ENCODE assay signal across 32 cellular contexts in genomic region chr10:49160110-49160509, GRCh38. TPM values are rescaled to one million over a fixed set of nuclear protein-coding genes. Genes with fewer than 3 reads are reported as not detected.
"Had no signal": no experiment of that assay in that cellular context is flagged by ENCODE, and none has a peak within 500 bp of the region (broad histone marks: within the 10 kb centered on the region; RNA-seq: fewer than 3 reads in every experiment).

No MANE protein-coding gene starts in this region.

- H3K4me3 ChIP-seq: stomach, suprapubic skin, testis, thoracic aorta, thyroid gland, tibial artery, tibial nerve, transverse colon, upper lobe of left lung, upper lobe of right lung, uterus, vagina had no signal

- H3K36me3 Mint-ChIP-seq: type B pancreatic cell had no signal

- H3K4me3 Mint-ChIP-seq: stimulated activated memory B cell treated with anti-CD40 and anti-IgM and Interleukin-4, amounts not matched to agents 10 μg/mL and 1 μg/mL and 100 μg/mL, for 72 hours; stimulated activated naive B cell treated with anti-CD40 and anti-IgM and Interleukin-4, amounts not matched to agents 10 μg/mL and 1 μg/mL and 100 μg/mL, for 72 hours; stimulated activated naive CD8-positive, alpha-beta T cell treated with anti-CD3 and anti-CD28 coated beads, Interleukin-15, amount 100 ng/mL, for 72 hours; stimulated activated naive CD8-positive, alpha-beta T cell treated with anti-CD3 and anti-CD28 coated beads, Interleukin-15, Interleukin-2, amounts not matched to agents 100 ng/mL and 50 ng/mL, for 24 hours; type B pancreatic cell had no signal

- DNase-seq: stimulated activated CD4-positive, alpha-beta T cell treated with anti-CD3 and anti-CD28 coated beads, Interleukin-2, amount 100 ng/mL, for 48 hours; stimulated activated CD4-positive, alpha-beta T cell treated with anti-CD3 and anti-CD28 coated beads, Interleukin-4, amount 100 ng/mL, for 1 hour; stimulated activated CD4-positive, alpha-beta T cell treated with anti-CD3 and anti-CD28 coated beads, Interleukin-4, amount 100 ng/mL, for 24 hours; stimulated activated CD4-positive, alpha-beta T cell treated with anti-CD3 and anti-CD28 coated beads, Interleukin-4, amount 100 ng/mL, for 4 hours; stimulated activated CD8-positive, alpha-beta memory T cell treated with anti-CD3 and anti-CD28 coated beads, Interleukin-4, amount 100 ng/mL, for 48 hours; stimulated activated naive B cell treated with anti-CD40 and anti-IgM and Interleukin-4, amounts not matched to agents 10 μg/mL and 1 μg/mL and 100 μg/mL, for 72 hours; stimulated activated naive CD4-positive, alpha-beta T cell; stimulated activated naive CD4-positive, alpha-beta T cell treated with Interleukin-2 at 50 U/mL for 16 hours; stimulated activated naive CD8-positive, alpha-beta T cell treated with anti-CD3 and anti-CD28 coated beads, Interleukin-15, amount 100 ng/mL, for 72 hours; stimulated activated naive CD8-positive, alpha-beta T cell treated with anti-CD3 and anti-CD28 coated beads, Interleukin-15, Interleukin-2, amounts not matched to agents 100 U/mL and 50 U/mL, for 24 hours; stomach; substantia nigra; testis; thyroid gland; tibial artery; transverse colon; trophoblast cell; upper lobe of left lung; upper lobe of right lung; uterus had no signal

- H3K27me3 ChIP-seq: suprapubic skin, testis, thyroid gland, tibial nerve, transverse colon, upper lobe of left lung, upper lobe of right lung, uterus, vagina had no signal

- FAIRE-seq: urothelium cell line had no signal

- H3K27ac ChIP-seq: stomach, suprapubic skin, testis, thoracic aorta, thyroid gland, tibial artery, tibial nerve, transverse colon, upper lobe of left lung, upper lobe of right lung, uterus, vagina had no signal

- H3K9me3 Mint-ChIP-seq: stimulated activated memory B cell treated with anti-CD40 and anti-IgM and Interleukin-4, amounts not matched to agents 10 μg/mL and 1 μg/mL and 100 μg/mL, for 72 hours; stimulated activated naive CD8-positive, alpha-beta T cell treated with anti-CD3 and anti-CD28 coated beads, Interleukin-15, amount 100 ng/mL, for 72 hours; stimulated activated naive CD8-positive, alpha-beta T cell treated with anti-CD3 and anti-CD28 coated beads, Interleukin-15, Interleukin-2, amounts not matched to agents 100 ng/mL and 50 ng/mL, for 24 hours; type B pancreatic cell had no signal

- ATAC-seq: stimulated activated memory B cell treated with anti-CD40 and anti-IgM and Interleukin-4, amounts not matched to agents 10 μg/mL and 1 μg/mL and 100 μg/mL, for 72 hours; stimulated activated naive B cell treated with anti-CD40 and anti-IgM and Interleukin-4, amounts not matched to agents 10 μg/mL and 1 μg/mL and 100 μg/mL, for 72 hours; stimulated activated naive CD8-positive, alpha-beta T cell treated with anti-CD3 and anti-CD28 coated beads, Interleukin-15, amount 100 ng/mL, for 72 hours; stimulated activated naive CD8-positive, alpha-beta T cell treated with anti-CD3 and anti-CD28 coated beads, Interleukin-15, Interleukin-2, amounts not matched to agents 100 U/mL and 50 U/mL, for 24 hours; upper lobe of right lung had no signal

- H3K9me3 ChIP-seq: stomach, suprapubic skin, testis, thoracic aorta, thyroid gland, tibial artery, tibial nerve, transverse colon, upper lobe of left lung, upper lobe of right lung, uterus, vagina had no signal

- H3K36me3 ChIP-seq: suprapubic skin, thoracic aorta, thyroid gland, tibial artery, tibial nerve, transverse colon, upper lobe of right lung, uterus, vagina had no signal

- H3K27ac Mint-ChIP-seq: stimulated activated memory B cell treated with anti-CD40 and anti-IgM and Interleukin-4, amounts not matched to agents 10 μg/mL and 1 μg/mL and 100 μg/mL, for 72 hours; stimulated activated naive B cell treated with anti-CD40 and anti-IgM and Interleukin-4, amounts not matched to agents 10 μg/mL and 1 μg/mL and 100 μg/mL, for 72 hours; stimulated activated naive CD8-positive, alpha-beta T cell treated with anti-CD3 and anti-CD28 coated beads, Interleukin-15, amount 100 ng/mL, for 72 hours; stimulated activated naive CD8-positive, alpha-beta T cell treated with anti-CD3 and anti-CD28 coated beads, Interleukin-15, Interleukin-2, amounts not matched to agents 100 ng/mL and 50 ng/mL, for 24 hours; type B pancreatic cell had no signal

- H3K4me1 ChIP-seq: stomach, suprapubic skin, testis, thyroid gland, tibial nerve, transverse colon, upper lobe of left lung, upper lobe of right lung, uterus had no signal

RNA-seq across cellular contexts. Expression of gene FAM170B, which starts 26.3 kb away (rescaled TPM):
- total RNA-seq: stomach, subcutaneous adipose tissue, suprapubic skin, temporal lobe, thoracic aorta, thyroid gland, transverse colon, upper lobe of right lung, ureter, urinary bladder, uterus, vagina had no signal
- polyA plus RNA-seq: stomach, urinary bladder had no signal
